ENCODE assay signal across 8 cellular contexts in the genomic region with DNA sequence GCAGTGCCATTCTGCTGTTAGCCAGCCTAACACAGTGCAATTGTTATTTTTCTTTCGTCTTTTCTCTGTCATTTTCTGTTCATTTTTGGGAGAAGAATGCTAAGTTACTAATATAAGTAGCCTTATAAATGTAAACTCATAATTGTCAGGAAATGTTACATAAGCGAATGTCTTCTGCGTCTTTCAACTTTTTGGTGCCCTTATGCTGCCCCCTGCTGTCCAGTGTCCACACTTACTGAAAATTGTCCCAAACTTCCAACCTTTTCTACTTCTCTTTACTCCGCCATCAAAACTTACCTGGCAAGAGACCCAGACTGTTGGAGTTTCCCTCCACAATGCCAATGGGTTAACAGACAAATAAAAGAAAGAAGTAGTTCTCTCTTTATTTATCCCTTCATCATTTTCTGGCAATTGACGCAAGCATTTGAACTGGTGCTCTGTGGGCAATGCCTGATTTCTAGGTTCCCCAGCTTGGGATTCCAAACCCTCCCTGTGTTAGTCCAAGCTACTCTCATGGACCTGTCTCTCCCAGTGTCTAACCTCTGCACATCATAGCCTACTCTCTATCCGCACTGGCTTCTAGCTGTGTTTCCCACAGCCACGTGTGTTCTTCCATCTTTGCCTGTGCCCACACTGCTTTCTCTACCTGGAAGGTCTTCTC. TPM values are rescaled to one million over a fixed set of nuclear protein-coding genes. Genes with fewer than 3 reads are reported as not detected.
A peak's percentile ranks its signal among the peaks of the same experiment; 100 is the strongest.
DNase-seq lines count a peak whose midpoint lies in the region; ATAC-seq, FAIRE-seq and TF ChIP-seq lines count a peak whose summit lies in the region.

No MANE protein-coding gene starts in this region.

- peaks cover 5% of the 10 kb centered on the region for H3K36me3 Mint-ChIP-seq in T-helper 1 cell treated with Interleukin-12 subunit alpha and Interleukin-12 subunit beta and Interleukin-4 antibody, amounts not matched to agents 30 μg/mL and 1 μg/mL, for 36 hours (ENCODE audit: low read depth)

- no peak overlapping the region for H2BK15ac ChIP-seq in neuronal stem cell (ENCODE audit: low read length)

- H3K27me3 ChIP-seq in adipocyte (replicated peaks; ENCODE audit: control insufficient read depth, insufficient read depth, low read length) (no peaks in the 10 kb centered on the region), heart left ventricle (no peaks in the 10 kb centered on the region), neuronal stem cell (ENCODE audit: control insufficient read depth in 3 of 3, insufficient read depth in 3 of 3, low read depth in 1 of 3, low read length in 3 of 3) (no peaks in the 10 kb centered on the region)

- H3K79me1 ChIP-seq in neuronal stem cell (ENCODE audit: low read depth, low read length): no peaks in the 10 kb centered on the region

- no peak overlapping the region for H3K18ac ChIP-seq in neuronal stem cell (ENCODE audit: low read length)

- intact Hi-C loops in heart left ventricle (cut with DNase I): loop anchor here in 7 of 10 donors (1.0 to 5.0 kb wide), 6 partner anchors 21 to 177 kb away; a partner anchor contains a TSS

- H3K4me3 ChIP-seq in adipocyte (ENCODE audit: low read length) (no peak overlapping the region), heart left ventricle (peak overlapping the region in 7 of 12 donors; percentile 3 to 43 (median 26)), neuronal stem cell (ENCODE audit: low read length in 2 of 2) (no peak overlapping the region)

- no peak for FAIRE-seq in HTR-8/SVneo (lab: Jason Lieb, UNC)

- peak overlapping the region; percentile 26 for H3K4me3 Mint-ChIP-seq in T-helper 1 cell treated with Interleukin-12 subunit alpha and Interleukin-12 subunit beta and Interleukin-4 antibody, amounts not matched to agents 30 μg/mL and 1 μg/mL, for 36 hours

- H3K9me3 ChIP-seq in adipocyte (ENCODE audit: control insufficient read depth, low read length) (no peaks in the 10 kb centered on the region), heart left ventricle (no peaks in the 10 kb centered on the region), neuronal stem cell (replicated peaks in 1 of 2; ENCODE audit: control insufficient read depth in 2 of 2, insufficient read depth in 1 of 2, low read depth in 1 of 2, low read length in 2 of 2) (peaks cover 0 to 4% of the 10 kb centered on the region in 2 donors)

- no peak overlapping the region for H2AK5ac ChIP-seq in neuronal stem cell (ENCODE audit: low read depth, low read length)

- no peak overlapping the region for H2BK120ac ChIP-seq in neuronal stem cell (ENCODE audit: low read depth, low read length)

- peak overlapping the region in 7 of 12 donors; percentile 13 to 73 (median 28) for H3K27ac ChIP-seq in heart left ventricle
- H3K27ac ChIP-seq in neuronal stem cell (replicated peaks; ENCODE audit: low read length): no peak overlapping the region

- H3K9me3 Mint-ChIP-seq in T-helper 1 cell treated with Interleukin-12 subunit alpha and Interleukin-12 subunit beta and Interleukin-4 antibody, amounts not matched to agents 30 μg/mL and 1 μg/mL, for 36 hours: no peaks in the 10 kb centered on the region

- H2BK5ac ChIP-seq in neuronal stem cell (ENCODE audit: low read length): no peak overlapping the region

- DNase-seq in GF-D8 (lab: John Stamatoyannopoulos, UW): peak; percentile 50
- DNase-seq in HTR-8/SVneo (ENCODE audit: insufficient read length, low spot score): peak; percentile 56
- peak; percentile 89 for DNase-seq in adipocyte (ENCODE audit: low read depth)
- peak; percentile 62 to 80 (median 69) for DNase-seq in heart left ventricle
- DNase-seq in retina: peak; percentile 50
- DNase-seq in neuronal stem cell (ENCODE audit: low spot score): no peak

- H3K4me1 Mint-ChIP-seq in T-helper 1 cell treated with Interleukin-12 subunit alpha and Interleukin-12 subunit beta and Interleukin-4 antibody, amounts not matched to agents 30 μg/mL and 1 μg/mL, for 36 hours (ENCODE audit: low read depth): peaks cover 24% of the 10 kb centered on the region

- H3K9ac ChIP-seq in adipocyte (ENCODE audit: low read length): no peak overlapping the region
- no peak overlapping the region for H3K9ac ChIP-seq in neuronal stem cell (ENCODE audit: low read depth, low read length, poor library complexity)

- no peak overlapping the region for H3K4me2 ChIP-seq in neuronal stem cell (ENCODE audit: insufficient read depth, low read length, poor library complexity, severe bottlenecking)

- H4K8ac ChIP-seq in neuronal stem cell (ENCODE audit: low read depth, low read length): no peak overlapping the region

- H3K14ac ChIP-seq in neuronal stem cell (ENCODE audit: low read length): no peak overlapping the region

- no peak overlapping the region for H2BK12ac ChIP-seq in neuronal stem cell (ENCODE audit: low read length)

- H4K91ac ChIP-seq in neuronal stem cell (ENCODE audit: low read depth, low read length, poor library complexity): no peak overlapping the region

- no peak overlapping the region for H3K23ac ChIP-seq in neuronal stem cell (ENCODE audit: low read depth, low read length, poor library complexity)

- H3K27me3 Mint-ChIP-seq in T-helper 1 cell treated with Interleukin-12 subunit alpha and Interleukin-12 subunit beta and Interleukin-4 antibody, amounts not matched to agents 30 μg/mL and 1 μg/mL, for 36 hours (ENCODE audit: low read depth): no peaks in the 10 kb centered on the region

- 27 to 34% (median 28%) methylated on average over 7 of the region's 7 CpGs for WGBS in heart left ventricle, 4 donors
- no CpG with 5 or more reads among the region's 7 CpGs for WGBS in neuronal stem cell (ENCODE audit: extremely low coverage in 2 of 2, insufficient read length in 2 of 2, insufficient replicate concordance in 1 of 2), 2 donors

- TF ChIP-seq CTCF in heart left ventricle (IDR thresholded peaks at IDR 0.05): peak; percentile 66 to 88 (median 80)

- H3K4me1 ChIP-seq in adipocyte (ENCODE audit: control insufficient read depth, insufficient read depth, low read length) (peaks cover 15% of the 10 kb centered on the region), heart left ventricle (peaks cover 0 to 64% (median 33%) of the 10 kb centered on the region in 12 donors), neuronal stem cell (ENCODE audit: control insufficient read depth in 2 of 2, insufficient read depth in 1 of 2, low read depth in 1 of 2, low read length in 2 of 2) (no peaks in the 10 kb centered on the region)

- H2AFZ ChIP-seq in neuronal stem cell (ENCODE audit: low read length): no peak overlapping the region

- H3K36me3 ChIP-seq in adipocyte (ENCODE audit: control insufficient read depth, insufficient read depth, low read length, severe bottlenecking) (no peaks in the 10 kb centered on the region), heart left ventricle (no peaks in the 10 kb centered on the region), neuronal stem cell (replicated peaks in 1 of 2; ENCODE audit: control insufficient read depth in 2 of 2, insufficient read depth in 2 of 2, low read length in 2 of 2) (peaks cover 0 to 26% of the 10 kb centered on the region in 2 donors)

- no peak for TF ChIP-seq POLR2A in heart left ventricle (IDR thresholded peaks at IDR 0.05)

- H3K4ac ChIP-seq in neuronal stem cell (ENCODE audit: low read length): no peak overlapping the region

- ATAC-seq in heart left ventricle: peak in 3 of 4 donors; percentile 38 to 53 (median 40)
- ATAC-seq in HG02884 (IDR thresholded peaks at IDR 0.05; ENCODE audit: unreplicated experiment): no peak

- peak overlapping the region; percentile 34 for H3K27ac Mint-ChIP-seq in T-helper 1 cell treated with Interleukin-12 subunit alpha and Interleukin-12 subunit beta and Interleukin-4 antibody, amounts not matched to agents 30 μg/mL and 1 μg/mL, for 36 hours

RNA-seq across cellular contexts. Expression of a gene that starts 21.0 kb away (rescaled TPM):
- total RNA-seq in heart left ventricle: 10 to 100 TPM; 13.0 to 26.3 (median 19.2) TPM
- polyA plus RNA-seq in heart left ventricle: 10 to 100 TPM; 10.9 to 11.0 TPM
- polyA plus RNA-seq in neuronal stem cell (2013, experiment 1 of 2): 25.4 TPM
- polyA plus RNA-seq in neuronal stem cell (2013, experiment 2 of 2): 24.7 TPM

Comparison
In these comparisons a context has a peak if more than half of its experiments do, and no peak if none do; other contexts are left out.
1. H3K4me3 ChIP-seq: peak in heart left ventricle (7 of 12); none in adipocyte (single experiment) and neuronal stem cell (0 of 2).